Comparison of ENCODE assay signal across 22 cellular contexts in the genomic region with DNA sequence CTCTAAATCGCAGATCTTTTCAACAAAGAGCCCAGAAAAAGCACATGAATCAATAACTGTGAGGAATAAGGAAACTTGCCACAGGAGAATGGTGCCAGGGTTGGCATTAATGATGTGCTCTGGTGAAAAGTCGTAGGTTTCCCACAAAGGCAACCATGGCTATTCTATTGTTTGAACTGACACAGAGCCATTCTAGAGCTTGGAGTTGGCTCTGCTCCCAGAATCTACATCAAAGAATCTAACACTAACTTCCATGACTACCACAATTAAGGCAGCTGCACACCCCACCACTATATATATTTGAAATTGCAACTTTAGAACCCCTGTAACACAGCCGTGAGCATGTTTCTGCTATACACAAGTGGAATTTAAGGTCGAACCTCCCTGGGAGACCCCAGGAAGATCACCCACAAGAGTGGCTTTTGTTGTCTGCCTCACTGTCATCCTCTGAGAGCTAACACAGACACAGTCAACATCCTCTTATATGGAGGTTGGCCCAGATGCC.
"Had no signal": no experiment of that assay in that cellular context is flagged by ENCODE, and none has a peak within 500 bp of the region (broad histone marks: within the 10 kb centered on the region; RNA-seq: fewer than 3 reads in every experiment).

No MANE protein-coding gene starts in this region.

- H3K27ac Mint-ChIP-seq: activated CD4-positive, alpha-beta memory T cell treated with anti-CD3 and anti-CD28 coated beads for 36 hours; activated CD4-positive, alpha-beta T cell treated with anti-CD3 and anti-CD28 coated beads for 36 hours; activated CD8-positive, alpha-beta memory T cell treated with anti-CD3 and anti-CD28 coated beads, Interleukin-2, amount 10 ng/mL, durations not matched to agents 7 days and 5 days; activated naive CD4-positive, alpha-beta T cell treated with anti-CD3 and anti-CD28 coated beads, Interleukin-2, amount 10 ng/mL, durations not matched to agents 7 days and 5 days; activated T-helper 2 cell treated with anti-CD3 and anti-CD28 coated beads, Interferon-gamma antibody, Interleukin-2, Interleukin-4, amounts not matched to agents 10 μg/mL and 5 μg/mL and 100 μg/mL, durations not matched to agents 14 hours and 24 hours and 36 hours; natural killer cell; stimulated activated naive B cell treated with anti-CD40 and anti-IgM and Interleukin-4, amounts not matched to agents 10 μg/mL and 1 μg/mL and 100 μg/mL, for 72 hours had no signal

- DNase-seq: activated CD4-positive, alpha-beta memory T cell treated with anti-CD3 and anti-CD28 coated beads for 36 hours; activated CD4-positive, alpha-beta T cell treated with anti-CD3 and anti-CD28 coated beads for 36 hours; activated CD8-positive, alpha-beta memory T cell treated with anti-CD3 and anti-CD28 coated beads, Interleukin-2, amount 10 ng/mL, durations not matched to agents 7 days and 5 days; activated naive CD4-positive, alpha-beta T cell treated with anti-CD3 and anti-CD28 coated beads, Interleukin-2, amount 10 ng/mL, durations not matched to agents 7 days and 5 days; activated T-cell treated with anti-CD3 and anti-CD28 coated beads, Interleukin-2, amount 50 U/mL, for 1 hour; central memory CD4-positive, alpha-beta T cell; colonic mucosa; effector CD8-positive, alpha-beta T cell; esophagus squamous epithelium; foreskin fibroblast; head of caudate nucleus; kidney glomerular epithelial cell; left ventricle myocardium superior; mesenchymal stem cell; natural killer cell; stimulated activated CD4-positive, alpha-beta T cell treated with anti-CD3 and anti-CD28 coated beads, Interleukin-15, amount 100 ng/mL, for 24 hours; stimulated activated CD4-positive, alpha-beta T cell treated with anti-CD3 and anti-CD28 coated beads, Interleukin-4, amount 100 ng/mL, for 1 hour; stimulated activated naive B cell treated with anti-CD40 and anti-IgM and Interleukin-4, amounts not matched to agents 10 μg/mL and 1 μg/mL and 100 μg/mL, for 72 hours; trophoblast cell had no signal

- H3K27ac ChIP-seq: colonic mucosa, esophagus squamous epithelium, right atrium auricular region, skin epidermis had no signal

- H3K27me3 Mint-ChIP-seq: activated CD4-positive, alpha-beta memory T cell treated with anti-CD3 and anti-CD28 coated beads for 36 hours; stimulated activated naive B cell treated with anti-CD40 and anti-IgM and Interleukin-4, amounts not matched to agents 10 μg/mL and 1 μg/mL and 100 μg/mL, for 72 hours had no signal

- H3K4me3 ChIP-seq: colonic mucosa, esophagus squamous epithelium, right atrium auricular region, skin epidermis had no signal

- H3K36me3 ChIP-seq: colonic mucosa, esophagus squamous epithelium, right atrium auricular region had no signal

- H3K27me3 ChIP-seq: colonic mucosa, esophagus squamous epithelium, right atrium auricular region had no signal

- H3K4me3 Mint-ChIP-seq: activated CD4-positive, alpha-beta memory T cell treated with anti-CD3 and anti-CD28 coated beads for 36 hours; activated CD4-positive, alpha-beta T cell treated with anti-CD3 and anti-CD28 coated beads for 36 hours; activated CD8-positive, alpha-beta memory T cell treated with anti-CD3 and anti-CD28 coated beads, Interleukin-2, amount 10 ng/mL, durations not matched to agents 7 days and 5 days; activated naive CD4-positive, alpha-beta T cell treated with anti-CD3 and anti-CD28 coated beads, Interleukin-2, amount 10 ng/mL, durations not matched to agents 7 days and 5 days; natural killer cell; stimulated activated naive B cell treated with anti-CD40 and anti-IgM and Interleukin-4, amounts not matched to agents 10 μg/mL and 1 μg/mL and 100 μg/mL, for 72 hours had no signal

- H3K4me1 ChIP-seq: colonic mucosa, esophagus squamous epithelium, right atrium auricular region had no signal

- H3K9me3 ChIP-seq: colonic mucosa, esophagus squamous epithelium, right atrium auricular region had no signal

- H3K4me1 Mint-ChIP-seq: activated CD4-positive, alpha-beta T cell treated with anti-CD3 and anti-CD28 coated beads for 36 hours; activated CD8-positive, alpha-beta memory T cell treated with anti-CD3 and anti-CD28 coated beads, Interleukin-2, amount 10 ng/mL, durations not matched to agents 7 days and 5 days; activated naive CD4-positive, alpha-beta T cell treated with anti-CD3 and anti-CD28 coated beads, Interleukin-2, amount 10 ng/mL, durations not matched to agents 7 days and 5 days; natural killer cell had no signal

- H3K36me3 Mint-ChIP-seq: activated CD4-positive, alpha-beta memory T cell treated with anti-CD3 and anti-CD28 coated beads for 36 hours; activated CD8-positive, alpha-beta memory T cell treated with anti-CD3 and anti-CD28 coated beads, Interleukin-2, amount 10 ng/mL, durations not matched to agents 7 days and 5 days; activated naive CD4-positive, alpha-beta T cell treated with anti-CD3 and anti-CD28 coated beads, Interleukin-2, amount 10 ng/mL, durations not matched to agents 7 days and 5 days; natural killer cell; stimulated activated naive B cell treated with anti-CD40 and anti-IgM and Interleukin-4, amounts not matched to agents 10 μg/mL and 1 μg/mL and 100 μg/mL, for 72 hours had no signal

- ATAC-seq: activated CD4-positive, alpha-beta T cell treated with anti-CD3 and anti-CD28 coated beads for 36 hours; activated CD8-positive, alpha-beta memory T cell treated with anti-CD3 and anti-CD28 coated beads, Interleukin-2, amount 10 ng/mL, durations not matched to agents 7 days and 5 days; left ventricle myocardium superior; natural killer cell; stimulated activated naive B cell treated with anti-CD40 and anti-IgM and Interleukin-4, amounts not matched to agents 10 μg/mL and 1 μg/mL and 100 μg/mL, for 72 hours had no signal

- H3K9me3 Mint-ChIP-seq: activated naive CD4-positive, alpha-beta T cell treated with anti-CD3 and anti-CD28 coated beads, Interleukin-2, amount 10 ng/mL, durations not matched to agents 7 days and 5 days; activated T-helper 2 cell treated with anti-CD3 and anti-CD28 coated beads, Interferon-gamma antibody, Interleukin-2, Interleukin-4, amounts not matched to agents 10 μg/mL and 5 μg/mL and 100 μg/mL, durations not matched to agents 14 hours and 24 hours and 36 hours; natural killer cell had no signal
